23 cellular contexts compared by ENCODE assay signal in genomic region chrX:94515009-94515408, GRCh38.
"Had no signal": no experiment of that assay in that cellular context is flagged by ENCODE, and none has a peak within 500 bp of the region (broad histone marks: within the 10 kb centered on the region; RNA-seq: fewer than 3 reads in every experiment).

No MANE protein-coding gene starts in this region.

- H3K36me3 ChIP-seq: lower lobe of right lung, prostate gland, right atrium auricular region, stomach, tibial artery, upper lobe of left lung had no signal

- H3K4me1 ChIP-seq: lower lobe of right lung, prostate gland, right atrium auricular region, stomach, testis, tibial artery, upper lobe of left lung had no signal

- H3K9me3 ChIP-seq: lower lobe of right lung, mucosa of descending colon, prostate gland, right atrium auricular region, stomach, testis, tibial artery, upper lobe of left lung had no signal

- H3K27me3 ChIP-seq: right atrium auricular region, stomach, testis, tibial artery, upper lobe of left lung had no signal

- ATAC-seq: effector memory CD8-positive, alpha-beta T cell; left ventricle myocardium superior; lower lobe of right lung; mucosa of descending colon; natural killer cell treated with Interleukin-12 subunit alpha and Interleukin-12 subunit beta and Interleukin-15 and Interleukin-18, amount 100 ng/mL, for 72 hours; sciatic nerve; stimulated activated effector memory CD8-positive, alpha-beta T cell treated with anti-CD3 and anti-CD28 coated beads, Interleukin-12 subunit alpha, Interleukin-12 subunit beta, amount 100 ng/mL, for 72 hours had no signal

- H3K4me3 ChIP-seq: lower lobe of right lung, mucosa of descending colon, prostate gland, right atrium auricular region, smooth muscle cell, stomach, testis, tibial artery, upper lobe of left lung had no signal

- DNase-seq: cerebellar nuclear complex; cortex of kidney; effector memory CD8-positive, alpha-beta T cell; head of caudate nucleus; left ventricle myocardium superior; lower lobe of right lung; mucosa of descending colon; naive B cell; nucleus accumbens; stimulated activated CD4-positive, alpha-beta T cell treated with anti-CD3 and anti-CD28 coated beads, Interleukin-12 subunit alpha, Interleukin-12 subunit beta, amount 100 ng/mL, for 4 hours; stimulated activated CD4-positive, alpha-beta T cell treated with anti-CD3 and anti-CD28 coated beads, Interleukin-2, amount 100 ng/mL, for 24 hours; stimulated activated CD4-positive, alpha-beta T cell treated with anti-CD3 and anti-CD28 coated beads, Interleukin-4, amount 100 ng/mL, for 24 hours; stimulated activated naive CD4-positive, alpha-beta T cell treated with Interleukin-2 at 50 U/mL for 16 hours; stomach; testis; tibial artery; upper lobe of left lung had no signal

- H3K4me2 ChIP-seq: smooth muscle cell had no signal

- H3K27ac ChIP-seq: lower lobe of right lung, prostate gland, right atrium auricular region, stomach, testis, tibial artery, upper lobe of left lung had no signal
